In genomic region chr4:1447676-1448588, GRCh38 we compare ENCODE assay signal across 20 cellular contexts. TPM values are rescaled to one million over a fixed set of nuclear protein-coding genes. Genes with fewer than 3 reads are reported as not detected.
"Had no signal": no experiment of that assay in that cellular context is flagged by ENCODE, and none has a peak within 500 bp of the region (broad histone marks: within the 10 kb centered on the region; RNA-seq: fewer than 3 reads in every experiment).

No MANE protein-coding gene starts in this region.

- H3K27me3 ChIP-seq: colonic mucosa, foreskin keratinocyte, hepatocyte had no signal

- H3K27ac ChIP-seq: colonic mucosa, foreskin keratinocyte, hepatocyte, prostate gland, upper lobe of right lung had no signal

- H3K36me3 ChIP-seq: colonic mucosa, prostate gland, upper lobe of right lung had no signal

- DNase-seq: activated CD4-positive, alpha-beta T cell treated with anti-CD3 and anti-CD28 coated beads, Interleukin-2, amount 50 U/mL, for 1 hour; activated CD8-positive, alpha-beta memory T cell treated with anti-CD3 and anti-CD28 coated beads for 24 hours; central memory CD4-positive, alpha-beta T cell; colonic mucosa; foreskin keratinocyte; stimulated activated CD4-positive, alpha-beta T cell treated with anti-CD3 and anti-CD28 coated beads, Interleukin-4, amount 100 ng/mL, for 24 hours; T1000; upper lobe of right lung had no signal

- H3K4me1 ChIP-seq: colonic mucosa, foreskin keratinocyte, prostate gland, upper lobe of right lung had no signal

- H3K4me3 ChIP-seq: colonic mucosa, hepatocyte, lung, prostate gland, upper lobe of right lung had no signal

- ATAC-seq: activated CD4-positive, CD25-positive, alpha-beta regulatory T cell treated with anti-CD3 and anti-CD28 coated beads, Interleukin-2, amount 50 U/mL, for 24 hours; foreskin keratinocyte; upper lobe of right lung had no signal

- H3K9me3 ChIP-seq: colonic mucosa, prostate gland, upper lobe of right lung had no signal

RNA-seq across cellular contexts. Expression of gene NKX1-1, which starts 41.7 kb away (rescaled TPM):
- total RNA-seq: colonic mucosa; epithelial cell of proximal tubule; fibroblast of lung; foreskin keratinocyte; hepatocyte; lung; mesothelial cell of epicardium; omental fat pad; prostate gland; right cardiac atrium; T-helper 1 cell treated with Interleukin-12 subunit alpha and Interleukin-12 subunit beta and Interleukin-4 antibody, amounts not matched to agents 30 ng/mL and 1 ng/mL, for 36 hours; upper lobe of right lung had no signal
- polyA plus RNA-seq: fibroblast of lung, foreskin keratinocyte, hepatocyte, keratinocyte, lung, right cardiac atrium, thymus had no signal
